In the genomic region with DNA sequence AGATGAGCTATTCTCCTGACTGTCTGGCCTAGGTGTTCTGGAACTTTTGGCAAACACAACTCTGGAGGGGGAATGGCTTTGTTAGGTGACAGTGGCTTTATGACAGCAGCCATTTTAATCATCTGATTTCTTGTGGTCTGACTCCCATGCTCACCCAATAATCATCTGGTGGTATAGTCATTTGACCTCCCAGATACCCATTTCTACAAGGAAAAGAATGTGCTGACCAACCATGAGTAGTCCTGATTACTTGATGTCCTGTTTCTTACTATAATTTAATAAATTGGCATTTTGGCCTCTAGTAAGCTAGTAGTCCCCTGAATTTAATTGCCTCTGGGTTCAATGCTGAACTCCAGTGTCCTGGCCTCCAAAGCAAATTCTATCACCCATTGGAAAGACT, we compare ENCODE assay signal across 25 cellular contexts.
"Had no signal": no experiment of that assay in that cellular context is flagged by ENCODE, and none has a peak within 500 bp of the region (broad histone marks: within the 10 kb centered on the region; RNA-seq: fewer than 3 reads in every experiment).

No MANE protein-coding gene starts in this region.

- H3K4me1 ChIP-seq: colonic mucosa, gastroesophageal sphincter, heart right ventricle, neural progenitor cell, right lobe of liver, upper lobe of left lung had no signal

- H3K27ac Mint-ChIP-seq: activated CD8-positive, alpha-beta T cell treated with anti-CD3 and anti-CD28 coated beads for 36 hours; activated naive CD8-positive, alpha-beta T cell treated with anti-CD3 and anti-CD28 coated beads, Interleukin-2, amount 10 ng/mL, durations not matched to agents 7 days and 5 days; activated T-cell treated with anti-CD3 and anti-CD28 coated beads, Interleukin-2, amount 50 U/mL, for 24 hours; activated T-helper 2 cell treated with anti-CD3 and anti-CD28 coated beads, Interferon-gamma antibody, Interleukin-2, Interleukin-4, amounts not matched to agents 10 μg/mL and 5 μg/mL and 100 μg/mL, durations not matched to agents 14 hours and 24 hours and 36 hours; brain; endodermal cell; naive B cell; neural progenitor cell; stimulated activated effector memory CD8-positive, alpha-beta T cell treated with anti-CD3 and anti-CD28 coated beads, Interleukin-12 subunit alpha, Interleukin-12 subunit beta, amount 100 ng/mL, for 72 hours had no signal

- H3K9me3 ChIP-seq: colonic mucosa, gastroesophageal sphincter, ovary, right lobe of liver, thoracic aorta, upper lobe of left lung had no signal

- H3K36me3 ChIP-seq: colonic mucosa, gastroesophageal sphincter, heart right ventricle, neural progenitor cell, ovary, right lobe of liver, thoracic aorta, upper lobe of left lung had no signal

- H3K4me3 Mint-ChIP-seq: activated CD8-positive, alpha-beta T cell treated with anti-CD3 and anti-CD28 coated beads for 36 hours; activated naive CD8-positive, alpha-beta T cell treated with anti-CD3 and anti-CD28 coated beads, Interleukin-2, amount 10 ng/mL, durations not matched to agents 7 days and 5 days; activated T-cell treated with anti-CD3 and anti-CD28 coated beads, Interleukin-2, amount 50 U/mL, for 24 hours; brain; central memory CD8-positive, alpha-beta T cell; endodermal cell; naive B cell; neural progenitor cell; stimulated activated effector memory CD8-positive, alpha-beta T cell treated with anti-CD3 and anti-CD28 coated beads, Interleukin-12 subunit alpha, Interleukin-12 subunit beta, amount 100 ng/mL, for 72 hours had no signal

- H3K9me3 Mint-ChIP-seq: activated naive CD8-positive, alpha-beta T cell treated with anti-CD3 and anti-CD28 coated beads, Interleukin-2, amount 10 ng/mL, durations not matched to agents 7 days and 5 days; activated T-helper 2 cell treated with anti-CD3 and anti-CD28 coated beads, Interferon-gamma antibody, Interleukin-2, Interleukin-4, amounts not matched to agents 10 μg/mL and 5 μg/mL and 100 μg/mL, durations not matched to agents 14 hours and 24 hours and 36 hours; central memory CD8-positive, alpha-beta T cell had no signal

- H3K27ac ChIP-seq: colonic mucosa, epithelial cell of prostate, gastroesophageal sphincter, heart right ventricle, neural progenitor cell, ovary, right lobe of liver, thoracic aorta, upper lobe of left lung had no signal

- DNase-seq: activated CD4-positive, alpha-beta T cell treated with anti-CD3 and anti-CD28 coated beads for 48 hours; activated CD4-positive, CD25-positive, alpha-beta regulatory T cell; activated CD8-positive, alpha-beta T cell treated with anti-CD3 and anti-CD28 coated beads for 36 hours; activated naive CD4-positive, alpha-beta T cell treated with Interleukin-2 at 50 U/mL for 16 hours; activated naive CD8-positive, alpha-beta T cell treated with anti-CD3 and anti-CD28 coated beads, Interleukin-2, amount 10 ng/mL, durations not matched to agents 7 days and 5 days; activated T-cell treated with anti-CD3 and anti-CD28 coated beads, Interleukin-2, amount 50 U/mL, for 24 hours; amygdala; colonic mucosa; endodermal cell; heart right ventricle; kidney glomerular epithelial cell; left ventricle myocardium superior; naive B cell; ovary; right lobe of liver; stimulated activated CD4-positive, alpha-beta T cell treated with anti-CD3 and anti-CD28 coated beads, Interleukin-4, amount 100 ng/mL, for 24 hours; upper lobe of left lung had no signal

- H2AFZ ChIP-seq: neural progenitor cell had no signal

- H3K36me3 Mint-ChIP-seq: activated naive CD8-positive, alpha-beta T cell treated with anti-CD3 and anti-CD28 coated beads, Interleukin-2, amount 10 ng/mL, durations not matched to agents 7 days and 5 days; brain; naive B cell; neural progenitor cell; stimulated activated effector memory CD8-positive, alpha-beta T cell treated with anti-CD3 and anti-CD28 coated beads, Interleukin-12 subunit alpha, Interleukin-12 subunit beta, amount 100 ng/mL, for 72 hours had no signal

- H3K27me3 ChIP-seq: gastroesophageal sphincter, neural progenitor cell, ovary, right lobe of liver, upper lobe of left lung had no signal

- H3K4me1 Mint-ChIP-seq: activated naive CD8-positive, alpha-beta T cell treated with anti-CD3 and anti-CD28 coated beads, Interleukin-2, amount 10 ng/mL, durations not matched to agents 7 days and 5 days; brain; central memory CD8-positive, alpha-beta T cell; endodermal cell; neural progenitor cell; stimulated activated effector memory CD8-positive, alpha-beta T cell treated with anti-CD3 and anti-CD28 coated beads, Interleukin-12 subunit alpha, Interleukin-12 subunit beta, amount 100 ng/mL, for 72 hours had no signal

- H3K27me3 Mint-ChIP-seq: activated CD8-positive, alpha-beta T cell treated with anti-CD3 and anti-CD28 coated beads for 36 hours; activated naive CD8-positive, alpha-beta T cell treated with anti-CD3 and anti-CD28 coated beads, Interleukin-2, amount 10 ng/mL, durations not matched to agents 7 days and 5 days; brain had no signal

- H3K4me3 ChIP-seq: colonic mucosa, gastroesophageal sphincter, heart right ventricle, neural progenitor cell, ovary, right lobe of liver, thoracic aorta, upper lobe of left lung had no signal

- H3K4me2 ChIP-seq: neural progenitor cell had no signal

- H3K9ac ChIP-seq: neural progenitor cell had no signal
